Comparison of ENCODE assay signal across 1 cellular context in the genomic region with DNA sequence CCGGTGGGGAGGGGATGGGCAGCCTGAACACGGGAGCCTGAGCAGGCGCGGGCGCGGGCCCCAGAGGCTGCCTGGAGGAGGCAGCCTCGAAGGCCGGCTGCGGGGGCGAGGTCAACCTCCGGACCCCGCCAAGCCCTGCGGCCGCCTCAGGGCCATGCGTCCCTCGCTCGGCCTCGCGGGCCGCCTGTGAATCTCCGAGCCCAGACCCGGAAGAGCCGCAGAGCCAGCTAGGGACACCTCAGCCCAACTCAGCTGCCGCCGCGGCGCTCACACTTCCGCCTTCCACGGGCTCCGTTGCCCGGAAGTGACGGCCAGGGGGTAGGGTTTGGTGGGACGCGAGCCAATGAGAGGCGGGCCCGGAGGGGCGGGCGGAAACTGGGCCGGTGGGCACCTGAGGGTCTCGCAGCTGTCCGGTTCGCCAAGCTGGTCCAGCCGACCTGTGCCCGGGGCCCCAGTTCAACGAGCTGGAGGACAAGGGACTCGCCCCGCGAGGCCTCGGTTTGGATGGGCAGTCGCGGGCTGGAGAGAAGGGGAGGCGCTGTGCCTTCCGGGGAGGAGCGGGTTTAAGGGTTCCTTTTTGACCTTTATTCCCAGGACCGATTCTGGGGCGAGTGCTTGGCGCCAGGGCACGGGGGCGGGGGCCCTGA.
A peak's percentile ranks its signal among the peaks of the same experiment; 100 is the strongest.
TF ChIP-seq lines count a peak whose summit lies in the region.

A gene (minus strand): TSS at position 277 of the 647 bp plus-strand sequence. CDS start 386 bp downstream, outside the sequence.

TF ChIP-seq in K562, 482 proteins besides CTCF, POLR2A, EP300 and RAD21 (continued from another document and continues in another):
- peak; percentile 45 for TF ChIP-seq SP2 (IDR thresholded peaks at IDR 0.05; ENCODE audit: extremely low read depth, low read depth, low read length, poor library complexity, severe bottlenecking)
- TF ChIP-seq U2AF1 (optimal IDR thresholded peaks at IDR 0.05; ENCODE audit: low read depth, low read length), result peak; percentile 90
- TF ChIP-seq NUFIP1 (IDR thresholded peaks at IDR 0.05; ENCODE audit: partially characterized antibody), result peak; percentile 8
- no peak for TF ChIP-seq SIN3B (IDR thresholded peaks at IDR 0.05; ENCODE audit: low read depth)
- TF ChIP-seq, protein P1, sequence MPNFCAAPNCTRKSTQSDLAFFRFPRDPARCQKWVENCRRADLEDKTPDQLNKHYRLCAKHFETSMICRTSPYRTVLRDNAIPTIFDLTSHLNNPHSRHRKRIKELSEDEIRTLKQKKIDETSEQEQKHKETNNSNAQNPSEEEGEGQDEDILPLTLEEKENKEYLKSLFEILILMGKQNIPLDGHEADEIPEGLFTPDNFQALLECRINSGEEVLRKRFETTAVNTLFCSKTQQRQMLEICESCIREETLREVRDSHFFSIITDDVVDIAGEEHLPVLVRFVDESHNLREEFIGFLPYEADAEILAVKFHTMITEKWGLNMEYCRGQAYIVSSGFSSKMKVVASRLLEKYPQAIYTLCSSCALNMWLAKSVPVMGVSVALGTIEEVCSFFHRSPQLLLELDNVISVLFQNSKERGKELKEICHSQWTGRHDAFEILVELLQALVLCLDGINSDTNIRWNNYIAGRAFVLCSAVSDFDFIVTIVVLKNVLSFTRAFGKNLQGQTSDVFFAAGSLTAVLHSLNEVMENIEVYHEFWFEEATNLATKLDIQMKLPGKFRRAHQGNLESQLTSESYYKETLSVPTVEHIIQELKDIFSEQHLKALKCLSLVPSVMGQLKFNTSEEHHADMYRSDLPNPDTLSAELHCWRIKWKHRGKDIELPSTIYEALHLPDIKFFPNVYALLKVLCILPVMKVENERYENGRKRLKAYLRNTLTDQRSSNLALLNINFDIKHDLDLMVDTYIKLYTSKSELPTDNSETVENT (CRISPR knock-in tag; IDR thresholded peaks at IDR 0.05), result peak; percentile 58; the same call in 1 of the 2 replicates
- TF ChIP-seq, protein P2, sequence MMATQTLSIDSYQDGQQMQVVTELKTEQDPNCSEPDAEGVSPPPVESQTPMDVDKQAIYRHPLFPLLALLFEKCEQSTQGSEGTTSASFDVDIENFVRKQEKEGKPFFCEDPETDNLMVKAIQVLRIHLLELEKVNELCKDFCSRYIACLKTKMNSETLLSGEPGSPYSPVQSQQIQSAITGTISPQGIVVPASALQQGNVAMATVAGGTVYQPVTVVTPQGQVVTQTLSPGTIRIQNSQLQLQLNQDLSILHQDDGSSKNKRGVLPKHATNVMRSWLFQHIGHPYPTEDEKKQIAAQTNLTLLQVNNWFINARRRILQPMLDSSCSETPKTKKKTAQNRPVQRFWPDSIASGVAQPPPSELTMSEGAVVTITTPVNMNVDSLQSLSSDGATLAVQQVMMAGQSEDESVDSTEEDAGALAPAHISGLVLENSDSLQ (IDR thresholded peaks at IDR 0.05), result peak; percentile 37
- TF ChIP-seq, protein P3, sequence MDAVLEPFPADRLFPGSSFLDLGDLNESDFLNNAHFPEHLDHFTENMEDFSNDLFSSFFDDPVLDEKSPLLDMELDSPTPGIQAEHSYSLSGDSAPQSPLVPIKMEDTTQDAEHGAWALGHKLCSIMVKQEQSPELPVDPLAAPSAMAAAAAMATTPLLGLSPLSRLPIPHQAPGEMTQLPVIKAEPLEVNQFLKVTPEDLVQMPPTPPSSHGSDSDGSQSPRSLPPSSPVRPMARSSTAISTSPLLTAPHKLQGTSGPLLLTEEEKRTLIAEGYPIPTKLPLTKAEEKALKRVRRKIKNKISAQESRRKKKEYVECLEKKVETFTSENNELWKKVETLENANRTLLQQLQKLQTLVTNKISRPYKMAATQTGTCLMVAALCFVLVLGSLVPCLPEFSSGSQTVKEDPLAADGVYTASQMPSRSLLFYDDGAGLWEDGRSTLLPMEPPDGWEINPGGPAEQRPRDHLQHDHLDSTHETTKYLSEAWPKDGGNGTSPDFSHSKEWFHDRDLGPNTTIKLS (IDR thresholded peaks at IDR 0.05; ENCODE audit: borderline replicate concordance, low read depth), result peak; percentile 41; the same call in 1 of the 2 replicates
- peak; percentile 89 for TF ChIP-seq RBM25 (IDR thresholded peaks at IDR 0.05; ENCODE audit: low read depth, low read length, severe bottlenecking)
- peak; percentile 70 for TF ChIP-seq SMAD1 (IDR thresholded peaks at IDR 0.05; ENCODE audit: low read depth, low read length, partially characterized antibody)
- peak; percentile 94 for TF ChIP-seq POLR2AphosphoS5 (IDR thresholded peaks at IDR 0.05; ENCODE audit: control insufficient read depth, insufficient read depth, low read depth, low read length)
- TF ChIP-seq NCOA1 (IDR thresholded peaks at IDR 0.05; ENCODE audit: low read depth), result no peak
- TF ChIP-seq MYC (IDR thresholded peaks at IDR 0.05; ENCODE audit: low read depth, low read length), result peak; percentile 67; the same call in 1 of the 2 replicates
- TF ChIP-seq MYC (CRISPR knock-in tag; IDR thresholded peaks at IDR 0.05; ENCODE audit: borderline replicate concordance, low read depth), result peak; percentile 60; the same call in 1 of the 2 replicates
- TF ChIP-seq ETV1 (tag; conservative IDR thresholded peaks at IDR 0.05; ENCODE audit: low read depth), result peak; percentile 84
- TF ChIP-seq, protein P4, sequence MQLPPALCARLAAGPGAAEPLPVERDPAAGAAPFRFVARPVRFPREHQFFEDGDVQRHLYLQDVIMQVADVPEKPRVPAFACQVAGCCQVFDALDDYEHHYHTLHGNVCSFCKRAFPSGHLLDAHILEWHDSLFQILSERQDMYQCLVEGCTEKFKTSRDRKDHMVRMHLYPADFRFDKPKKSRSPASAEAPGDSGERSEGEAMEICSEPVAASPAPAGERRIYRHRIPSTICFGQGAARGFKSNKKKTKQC (CRISPR knock-in tag; IDR thresholded peaks at IDR 0.05), result peak; percentile 42; the same call in 1 of the 2 replicates
- TF ChIP-seq ZNF589 (CRISPR knock-in tag; IDR thresholded peaks at IDR 0.05; ENCODE audit: low read depth), result no peak
- TF ChIP-seq, protein P5, sequence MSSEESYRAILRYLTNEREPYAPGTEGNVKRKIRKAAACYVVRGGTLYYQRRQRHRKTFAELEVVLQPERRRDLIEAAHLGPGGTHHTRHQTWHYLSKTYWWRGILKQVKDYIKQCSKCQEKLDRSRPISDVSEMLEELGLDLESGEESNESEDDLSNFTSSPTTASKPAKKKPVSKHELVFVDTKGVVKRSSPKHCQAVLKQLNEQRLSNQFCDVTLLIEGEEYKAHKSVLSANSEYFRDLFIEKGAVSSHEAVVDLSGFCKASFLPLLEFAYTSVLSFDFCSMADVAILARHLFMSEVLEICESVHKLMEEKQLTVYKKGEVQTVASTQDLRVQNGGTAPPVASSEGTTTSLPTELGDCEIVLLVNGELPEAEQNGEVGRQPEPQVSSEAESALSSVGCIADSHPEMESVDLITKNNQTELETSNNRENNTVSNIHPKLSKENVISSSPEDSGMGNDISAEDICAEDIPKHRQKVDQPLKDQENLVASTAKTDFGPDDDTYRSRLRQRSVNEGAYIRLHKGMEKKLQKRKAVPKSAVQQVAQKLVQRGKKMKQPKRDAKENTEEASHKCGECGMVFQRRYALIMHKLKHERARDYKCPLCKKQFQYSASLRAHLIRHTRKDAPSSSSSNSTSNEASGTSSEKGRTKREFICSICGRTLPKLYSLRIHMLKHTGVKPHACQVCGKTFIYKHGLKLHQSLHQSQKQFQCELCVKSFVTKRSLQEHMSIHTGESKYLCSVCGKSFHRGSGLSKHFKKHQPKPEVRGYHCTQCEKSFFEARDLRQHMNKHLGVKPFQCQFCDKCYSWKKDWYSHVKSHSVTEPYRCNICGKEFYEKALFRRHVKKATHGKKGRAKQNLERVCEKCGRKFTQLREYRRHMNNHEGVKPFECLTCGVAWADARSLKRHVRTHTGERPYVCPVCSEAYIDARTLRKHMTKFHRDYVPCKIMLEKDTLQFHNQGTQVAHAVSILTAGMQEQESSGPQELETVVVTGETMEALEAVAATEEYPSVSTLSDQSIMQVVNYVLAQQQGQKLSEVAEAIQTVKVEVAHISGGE (CRISPR knock-in tag; IDR thresholded peaks at IDR 0.05), result peak in 2 of 3 experiments; percentile 46 to 82; a peak in 3 of 6 replicates
- peak; percentile 90 for TF ChIP-seq SAP30 (IDR thresholded peaks at IDR 0.05; ENCODE audit: borderline replicate concordance, insufficient read depth, low read depth, low read length, poor library complexity, severe bottlenecking)
- 0 out of 2 replicates have a peak, but pooled peaks have one; percentile 52 for TF ChIP-seq SMAD4 (CRISPR knock-in tag; conservative IDR thresholded peaks at IDR 0.05)
- peak; percentile 23 for TF ChIP-seq DACH1 (IDR thresholded peaks at IDR 0.05; ENCODE audit: partially characterized antibody)
- TF ChIP-seq SRF (CRISPR knock-in tag; IDR thresholded peaks at IDR 0.05), result peak in 1 of 2 experiments; percentile 55; a peak in 1 of 4 replicates
- TF ChIP-seq ZNF707 (CRISPR knock-in tag; conservative IDR thresholded peaks at IDR 0.05), result no peak
- no peak for TF ChIP-seq KLF13 (tag; IDR thresholded peaks at IDR 0.05; ENCODE audit: borderline replicate concordance, low read depth)
- TF ChIP-seq, protein P6, sequence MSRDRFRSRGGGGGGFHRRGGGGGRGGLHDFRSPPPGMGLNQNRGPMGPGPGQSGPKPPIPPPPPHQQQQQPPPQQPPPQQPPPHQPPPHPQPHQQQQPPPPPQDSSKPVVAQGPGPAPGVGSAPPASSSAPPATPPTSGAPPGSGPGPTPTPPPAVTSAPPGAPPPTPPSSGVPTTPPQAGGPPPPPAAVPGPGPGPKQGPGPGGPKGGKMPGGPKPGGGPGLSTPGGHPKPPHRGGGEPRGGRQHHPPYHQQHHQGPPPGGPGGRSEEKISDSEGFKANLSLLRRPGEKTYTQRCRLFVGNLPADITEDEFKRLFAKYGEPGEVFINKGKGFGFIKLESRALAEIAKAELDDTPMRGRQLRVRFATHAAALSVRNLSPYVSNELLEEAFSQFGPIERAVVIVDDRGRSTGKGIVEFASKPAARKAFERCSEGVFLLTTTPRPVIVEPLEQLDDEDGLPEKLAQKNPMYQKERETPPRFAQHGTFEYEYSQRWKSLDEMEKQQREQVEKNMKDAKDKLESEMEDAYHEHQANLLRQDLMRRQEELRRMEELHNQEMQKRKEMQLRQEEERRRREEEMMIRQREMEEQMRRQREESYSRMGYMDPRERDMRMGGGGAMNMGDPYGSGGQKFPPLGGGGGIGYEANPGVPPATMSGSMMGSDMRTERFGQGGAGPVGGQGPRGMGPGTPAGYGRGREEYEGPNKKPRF (IDR thresholded peaks at IDR 0.05; ENCODE audit: low read depth, low read length), result no peak
- TF ChIP-seq CXXC5 (CRISPR knock-in tag; IDR thresholded peaks at IDR 0.05), result peak; percentile 76
- TF ChIP-seq SPI1 (IDR thresholded peaks at IDR 0.05; ENCODE audit: borderline replicate concordance, low read depth, low read length), result peak; percentile 91
- TF ChIP-seq LCOR (CRISPR knock-in tag; IDR thresholded peaks at IDR 0.05), result peak; percentile 85
- TF ChIP-seq SREBF1 (IDR thresholded peaks at IDR 0.05; ENCODE audit: borderline replicate concordance, low read depth, low read length), result no peak
- TF ChIP-seq, protein P7, sequence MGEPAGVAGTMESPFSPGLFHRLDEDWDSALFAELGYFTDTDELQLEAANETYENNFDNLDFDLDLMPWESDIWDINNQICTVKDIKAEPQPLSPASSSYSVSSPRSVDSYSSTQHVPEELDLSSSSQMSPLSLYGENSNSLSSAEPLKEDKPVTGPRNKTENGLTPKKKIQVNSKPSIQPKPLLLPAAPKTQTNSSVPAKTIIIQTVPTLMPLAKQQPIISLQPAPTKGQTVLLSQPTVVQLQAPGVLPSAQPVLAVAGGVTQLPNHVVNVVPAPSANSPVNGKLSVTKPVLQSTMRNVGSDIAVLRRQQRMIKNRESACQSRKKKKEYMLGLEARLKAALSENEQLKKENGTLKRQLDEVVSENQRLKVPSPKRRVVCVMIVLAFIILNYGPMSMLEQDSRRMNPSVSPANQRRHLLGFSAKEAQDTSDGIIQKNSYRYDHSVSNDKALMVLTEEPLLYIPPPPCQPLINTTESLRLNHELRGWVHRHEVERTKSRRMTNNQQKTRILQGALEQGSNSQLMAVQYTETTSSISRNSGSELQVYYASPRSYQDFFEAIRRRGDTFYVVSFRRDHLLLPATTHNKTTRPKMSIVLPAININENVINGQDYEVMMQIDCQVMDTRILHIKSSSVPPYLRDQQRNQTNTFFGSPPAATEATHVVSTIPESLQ (CRISPR knock-in tag; IDR thresholded peaks at IDR 0.05), result no peak
- peak; percentile 37; the same call in 1 of the 2 replicates for TF ChIP-seq SP1 (CRISPR knock-in tag; IDR thresholded peaks at IDR 0.05)
- TF ChIP-seq PHF20 (IDR thresholded peaks at IDR 0.05; ENCODE audit: partially characterized antibody), result peak; percentile 84
- peak; percentile 74 for TF ChIP-seq NFIC (IDR thresholded peaks at IDR 0.05)
- TF ChIP-seq HNRNPLL (IDR thresholded peaks at IDR 0.05; ENCODE audit: low read depth, low read length, poor library complexity, severe bottlenecking), result no peak
- peak; percentile 62; the same call in 1 of the 2 replicates for TF ChIP-seq SRSF1 (IDR thresholded peaks at IDR 0.05; ENCODE audit: low read depth, low read length)
- no peak for TF ChIP-seq RBM22 (IDR thresholded peaks at IDR 0.05; ENCODE audit: low read depth, low read length, poor library complexity, severe bottlenecking)
- no peak for TF ChIP-seq TRIM24 (IDR thresholded peaks at IDR 0.05)
- peak; percentile 17; the same call in 1 of the 2 replicates for TF ChIP-seq ZNF583 (CRISPR knock-in tag; IDR thresholded peaks at IDR 0.05)
- peak; percentile 97 for TF ChIP-seq POLR2G (IDR thresholded peaks at IDR 0.05; ENCODE audit: low read depth, low read length)
- peak; percentile 94 for TF ChIP-seq TAF1 (IDR thresholded peaks at IDR 0.05; ENCODE audit: control insufficient read depth, extremely low read depth, insufficient read depth, low read length, severe bottlenecking)
